15 cellular contexts compared by ENCODE assay signal in the genomic region with DNA sequence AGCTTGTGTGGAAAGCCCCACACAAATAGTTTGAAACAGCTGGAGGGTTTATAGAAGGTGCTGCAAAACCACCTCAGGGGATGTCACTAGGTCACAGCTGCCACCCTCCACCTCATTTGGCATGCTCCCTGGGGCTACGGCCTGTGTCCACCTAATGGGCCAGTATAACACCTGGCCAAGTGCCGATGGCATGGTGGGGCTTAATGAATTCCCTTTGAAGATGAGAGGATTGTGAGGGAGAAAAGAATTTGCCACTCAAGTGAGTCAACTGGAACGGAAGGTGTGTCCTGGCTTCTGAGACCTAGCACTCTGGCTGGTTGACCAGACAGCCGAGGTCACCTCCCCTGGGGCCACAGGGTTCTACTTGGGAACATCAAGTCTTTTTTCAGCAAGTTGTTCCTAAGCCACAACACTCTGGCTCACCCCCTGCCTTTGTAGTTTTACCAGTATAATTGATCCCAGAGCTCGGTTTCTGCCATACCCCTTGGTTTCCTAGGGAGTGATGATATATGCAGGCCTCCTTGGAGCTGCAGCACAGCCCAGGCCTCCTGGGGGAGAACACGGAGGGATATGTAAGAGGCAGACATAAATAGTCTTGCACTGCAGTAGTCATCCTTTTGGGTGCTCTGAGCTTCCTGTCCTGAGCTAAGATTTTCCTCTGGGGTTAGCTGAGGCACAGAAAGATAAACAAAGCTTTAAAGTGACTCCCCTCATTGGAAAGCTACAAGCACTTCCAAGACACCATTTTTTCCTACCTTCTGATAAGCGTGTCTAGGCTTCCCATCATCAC.
A peak's percentile ranks its signal among the peaks of the same experiment; 100 is the strongest.
DNase-seq lines count a peak whose midpoint lies in the region; ATAC-seq, FAIRE-seq and TF ChIP-seq lines count a peak whose summit lies in the region.
"Had no signal": no experiment of that assay in that cellular context is flagged by ENCODE, and none has a peak within 500 bp of the region (broad histone marks: within the 10 kb centered on the region; RNA-seq: fewer than 3 reads in every experiment).

No MANE protein-coding gene starts in this region.

- no peak for FAIRE-seq in HTR-8/SVneo (lab: Jason Lieb, UNC)
- FAIRE-seq: frontal cortex had no signal

- no peak for ATAC-seq in GM19324 (IDR thresholded peaks at IDR 0.05; ENCODE audit: low FRiP score, unreplicated experiment)
- ATAC-seq: body of pancreas had no signal

- no peak for TF ChIP-seq CTCF in HFFc6 (IDR thresholded peaks at IDR 0.05)

- intact Hi-C loops in activated T-helper 1 cell treated with anti-CD3 and anti-CD28 coated beads, Interleukin-12 subunit alpha, Interleukin-12 subunit beta, Interleukin-2, Interleukin-4 antibody, amounts not matched to agents 30 ng/mL and 10 ng/mL and 1 ng/mL, durations not matched to agents 14 hours and 24 hours and 36 hours (cut with micrococcal nuclease) = loop anchor here (1.0 to 10.0 kb wide), 22 partner anchors 11 to 1069 kb away; a partner anchor contains a TSS

- H3K4me3 Mint-ChIP-seq in HFFc6 = no peak overlapping the region
- H3K4me3 Mint-ChIP-seq in activated T-helper 1 cell treated with anti-CD3 and anti-CD28 coated beads, Interleukin-12 subunit alpha, Interleukin-12 subunit beta, Interleukin-2, Interleukin-4 antibody, amounts not matched to agents 30 ng/mL and 10 ng/mL and 1 ng/mL, durations not matched to agents 14 hours and 24 hours and 36 hours = peak overlapping the region; percentile 59

- peak overlapping the region; percentile 14; the same call in 1 of the 2 replicates for H3K27ac Mint-ChIP-seq in HFFc6
- peak overlapping the region; percentile 94 for H3K27ac Mint-ChIP-seq in activated T-helper 1 cell treated with anti-CD3 and anti-CD28 coated beads, Interleukin-12 subunit alpha, Interleukin-12 subunit beta, Interleukin-2, Interleukin-4 antibody, amounts not matched to agents 30 ng/mL and 10 ng/mL and 1 ng/mL, durations not matched to agents 14 hours and 24 hours and 36 hours

- DNase-seq in AG08395 (ENCODE audit: low spot score) = peak; percentile 30
- DNase-seq in HFFc6 = no peak
- DNase-seq in activated T-helper 1 cell treated with anti-CD3 and anti-CD28 coated beads, Interleukin-12 subunit alpha, Interleukin-12 subunit beta, Interleukin-2, Interleukin-4 antibody, amounts not matched to agents 30 ng/mL and 10 ng/mL and 1 ng/mL, durations not matched to agents 14 hours and 24 hours and 36 hours (ENCODE audit: low spot score) = no peak
- peak; percentile 77 for DNase-seq in myocyte (ENCODE audit: low read depth)
- DNase-seq in HTR-8/SVneo (ENCODE audit: insufficient read length, low spot score) = no peak
- no peak for DNase-seq in HUDEP-2 (lab: John Stamatoyannopoulos, UW; ENCODE audit: unreplicated experiment in 76 of 76)
- no peak for DNase-seq in DMS79 treated with DMSO at 0.1 percent for 48 hours (lab: John Stamatoyannopoulos, UW)
- DNase-seq: body of pancreas, COR-L47, midbrain, NCI-H774, upper lobe of left lung had no signal

- H3K36me3 Mint-ChIP-seq in HFFc6 (ENCODE audit: low read depth) = peaks cover 4% of the 10 kb centered on the region; the same call in 1 of the 2 replicates
- H3K36me3 Mint-ChIP-seq in activated T-helper 1 cell treated with anti-CD3 and anti-CD28 coated beads, Interleukin-12 subunit alpha, Interleukin-12 subunit beta, Interleukin-2, Interleukin-4 antibody, amounts not matched to agents 30 ng/mL and 10 ng/mL and 1 ng/mL, durations not matched to agents 14 hours and 24 hours and 36 hours (ENCODE audit: low read depth) = peaks cover 10% of the 10 kb centered on the region
- H3K36me3 Mint-ChIP-seq: IgD-negative memory B cell had no signal

- peaks cover 4% of the 10 kb centered on the region for H3K9me3 Mint-ChIP-seq in HFFc6
- H3K9me3 Mint-ChIP-seq in activated T-helper 1 cell treated with anti-CD3 and anti-CD28 coated beads, Interleukin-12 subunit alpha, Interleukin-12 subunit beta, Interleukin-2, Interleukin-4 antibody, amounts not matched to agents 30 ng/mL and 10 ng/mL and 1 ng/mL, durations not matched to agents 14 hours and 24 hours and 36 hours = peaks cover 7% of the 10 kb centered on the region
- H3K9me3 Mint-ChIP-seq: IgD-negative memory B cell had no signal

- peaks cover 27% of the 10 kb centered on the region for H3K4me1 Mint-ChIP-seq in HFFc6 (ENCODE audit: low read depth)
- H3K4me1 Mint-ChIP-seq in activated T-helper 1 cell treated with anti-CD3 and anti-CD28 coated beads, Interleukin-12 subunit alpha, Interleukin-12 subunit beta, Interleukin-2, Interleukin-4 antibody, amounts not matched to agents 30 ng/mL and 10 ng/mL and 1 ng/mL, durations not matched to agents 14 hours and 24 hours and 36 hours (ENCODE audit: low read depth) = peaks cover 71% of the 10 kb centered on the region

- no peaks in the 10 kb centered on the region for H3K27me3 Mint-ChIP-seq in HFFc6 (ENCODE audit: insufficient read depth)
- peaks cover 2% of the 10 kb centered on the region for H3K27me3 Mint-ChIP-seq in activated T-helper 1 cell treated with anti-CD3 and anti-CD28 coated beads, Interleukin-12 subunit alpha, Interleukin-12 subunit beta, Interleukin-2, Interleukin-4 antibody, amounts not matched to agents 30 ng/mL and 10 ng/mL and 1 ng/mL, durations not matched to agents 14 hours and 24 hours and 36 hours (ENCODE audit: insufficient read depth)

Comparison
In these comparisons a context has a peak if more than half of its experiments do, and no peak if none do; other contexts are left out.
1. DNase-seq: peak in AG08395 (single experiment) and myocyte (single experiment); none in HFFc6 (single experiment), activated T-helper 1 cell treated with anti-CD3 and anti-CD28 coated beads, Interleukin-12 subunit alpha, Interleukin-12 subunit beta, Interleukin-2, Interleukin-4 antibody, amounts not matched to agents 30 ng/mL and 10 ng/mL and 1 ng/mL, durations not matched to agents 14 hours and 24 hours and 36 hours (single experiment), HTR-8/SVneo (single experiment), HUDEP-2 (0 of 76) and DMS79 treated with DMSO at 0.1 percent for 48 hours (single experiment).